9 cellular contexts compared by ENCODE assay signal in the genomic region with DNA sequence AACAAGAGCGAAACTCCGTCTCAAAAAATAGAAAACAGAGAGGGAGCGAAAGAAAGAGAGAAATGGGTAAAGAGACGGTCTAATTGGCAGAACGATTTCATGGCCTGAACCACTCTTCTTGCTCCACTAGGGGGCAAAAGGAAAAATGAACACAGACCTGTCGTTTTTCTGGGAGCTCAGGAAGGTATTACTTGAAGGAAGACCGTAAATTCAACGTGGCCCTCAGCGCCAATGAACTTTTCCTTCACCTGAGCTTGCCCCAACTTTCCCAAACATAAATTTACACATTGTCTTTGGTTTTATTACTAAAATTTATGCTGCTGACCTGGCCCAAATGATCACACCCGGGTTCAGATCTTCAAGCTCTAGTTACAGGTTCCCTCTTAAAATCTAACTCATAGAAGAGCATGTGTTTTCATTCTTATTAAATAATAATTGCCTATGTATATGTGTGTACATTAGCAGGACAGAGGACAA.
DNase-seq lines count a peak whose midpoint lies in the region; ATAC-seq, FAIRE-seq and TF ChIP-seq lines count a peak whose summit lies in the region.
"Had no signal": no experiment of that assay in that cellular context is flagged by ENCODE, and none has a peak within 500 bp of the region (broad histone marks: within the 10 kb centered on the region; RNA-seq: fewer than 3 reads in every experiment).

No MANE protein-coding gene starts in this region.

- H3K36me3 ChIP-seq in endodermal cell (ENCODE audit: control insufficient read depth, insufficient read depth, low read length) (no peaks in the 10 kb centered on the region), ovary (no peaks in the 10 kb centered on the region)

- no peak for TF ChIP-seq POLR2A in A549 (IDR thresholded peaks at IDR 0.05; ENCODE audit: low read length)
- no peak for TF ChIP-seq POLR2A in ovary (IDR thresholded peaks at IDR 0.05)
- TF ChIP-seq POLR2A in GM18505 (IDR thresholded peaks at IDR 0.05; ENCODE audit: borderline replicate concordance, extremely low read depth, insufficient read depth, insufficient read length), result no peak

- no peak for FAIRE-seq in A549 (lab: Jason Lieb, UNC)

- intact Hi-C loops in ovary (cut with DNase I), result no loop called here

- peak; percentile 70 to 76; a peak in 4 of 6 replicates for ATAC-seq in A549
- no peak for ATAC-seq in HG02678 (IDR thresholded peaks at IDR 0.05; ENCODE audit: unreplicated experiment)
- ATAC-seq in GM18505 (IDR thresholded peaks at IDR 0.05; ENCODE audit: unreplicated experiment), result no peak

- peak; percentile 60 to 66 for TF ChIP-seq RAD21 in A549 (conservative IDR thresholded peaks at IDR 0.05 in 1 of 2, IDR thresholded peaks at IDR 0.05 in 1 of 2)

- TF ChIP-seq EP300 in A549 (IDR thresholded peaks at IDR 0.05) (no peak), ovary (IDR thresholded peaks at IDR 0.05) (no peak)

- H3K4me3 ChIP-seq in A549 (no peak overlapping the region), GM12865 (ENCODE audit: low read depth, low read length) (no peak overlapping the region), endodermal cell (ENCODE audit: low read length) (no peak overlapping the region), ovary (no peak overlapping the region)

- no peaks in the 10 kb centered on the region for H3K27me3 Mint-ChIP-seq in endodermal cell (ENCODE audit: insufficient read depth)
- H3K27me3 Mint-ChIP-seq in neural crest cell (ENCODE audit: low read depth), result no peaks in the 10 kb centered on the region

- POLR2A ChIA-PET in A549 (lab: Yijun Ruan, JAX), result interaction anchor here (1.1 kb wide), 1 partner anchor 49 kb away, joined by 6 read pairs; no protein-coding TSS in a partner anchor

- H3K27me3 ChIP-seq in endodermal cell (ENCODE audit: control insufficient read depth, insufficient read depth, low read length, poor library complexity, severe bottlenecking) (no peaks in the 10 kb centered on the region), ovary (no peaks in the 10 kb centered on the region)

- TF ChIP-seq CTCF in A549 (IDR thresholded peaks at IDR 0.05) (peak; percentile 55), GM12865 (IDR thresholded peaks at IDR 0.05; ENCODE audit: insufficient read depth, low read depth, low read length, missing control alignments) (peak; percentile 66), endodermal cell (conservative IDR thresholded peaks at IDR 0.05) (peak; percentile 80), neural crest cell (conservative IDR thresholded peaks at IDR 0.05) (peak; percentile 74), ovary (IDR thresholded peaks at IDR 0.05) (peak in 1 of 3 donors; percentile 39)

- H3K27ac ChIP-seq in A549, result peak overlapping the region; percentile 23 to 72; a peak in 5 of 6 replicates
- no peak overlapping the region for H3K27ac ChIP-seq in endodermal cell (ENCODE audit: low read depth, low read length)
- no peak overlapping the region for H3K27ac ChIP-seq in ovary

- H3K4me2 ChIP-seq in A549, result peak overlapping the region; percentile 46

- H3K36me3 Mint-ChIP-seq in endodermal cell (ENCODE audit: low read depth), result no peaks in the 10 kb centered on the region
- no peaks in the 10 kb centered on the region for H3K36me3 Mint-ChIP-seq in neural crest cell (ENCODE audit: low read depth)

- H3K4me3 Mint-ChIP-seq in endodermal cell, result no peak overlapping the region
- H3K4me3 Mint-ChIP-seq in neural crest cell, result peak overlapping the region; percentile 16
- H3K4me3 Mint-ChIP-seq: dendritic cell treated with granulocyte-macrophage colony-stimulating factor and Interleukin-4, amounts not matched to agents 40 ng/mL and 50 ng/mL, for 4 days had no signal

- 52% methylated on average over 10 of the region's 10 CpGs for WGBS in A549 (ENCODE audit: missing lambda C conversion rate)
- WGBS in endodermal cell (ENCODE audit: insufficient coverage in 1 of 2, insufficient read length in 1 of 2), 2 experiments, result 49 to 66% methylated on average over 9 to 10 of the region's 10 CpGs
- 49 to 64% (median 52%) methylated on average over 10 of the region's 10 CpGs for WGBS in ovary, 3 donors

- CTCF ChIA-PET in A549 (lab: Yijun Ruan, JAX), result interaction anchor here (0.5 to 3.0 kb wide), 51 partner anchors 9 to 713 kb away, joined by 3 to 25 read pairs (median 4); no protein-coding TSS in a partner anchor

- peak; percentile 52 to 74 for DNase-seq in A549 (ENCODE audit: low read depth in 1 of 2, low spot score in 1 of 2)
- peak; percentile 32 for DNase-seq in GM12865 (ENCODE audit: low read depth)
- peak; percentile 55 for DNase-seq in NCI-H460 (ENCODE audit: extremely low read depth, low read depth)
- DNase-seq in endodermal cell, result peak; percentile 75
- peak; percentile 36 for DNase-seq in neural crest cell (ENCODE audit: low read depth, low spot score)
- DNase-seq in ovary, result no peak

- no peaks in the 10 kb centered on the region for H3K9me3 Mint-ChIP-seq in endodermal cell
- H3K9me3 Mint-ChIP-seq in neural crest cell, result no peaks in the 10 kb centered on the region
- H3K9me3 Mint-ChIP-seq: dendritic cell treated with granulocyte-macrophage colony-stimulating factor and Interleukin-4, amounts not matched to agents 40 ng/mL and 50 ng/mL, for 4 days had no signal

- H3K27ac Mint-ChIP-seq in endodermal cell (no peak overlapping the region), neural crest cell (ENCODE audit: unreplicated experiment) (no peak overlapping the region)
- H3K27ac Mint-ChIP-seq: dendritic cell treated with granulocyte-macrophage colony-stimulating factor and Interleukin-4, amounts not matched to agents 40 ng/mL and 50 ng/mL, for 4 days had no signal

- peaks cover 75% of the 10 kb centered on the region for H3K4me1 Mint-ChIP-seq in endodermal cell
- peaks cover 77% of the 10 kb centered on the region for H3K4me1 Mint-ChIP-seq in neural crest cell

- H3K4me1 ChIP-seq in A549 (peaks cover 63% of the 10 kb centered on the region), endodermal cell (ENCODE audit: control insufficient read depth, insufficient read depth, low read length) (peaks cover 25% of the 10 kb centered on the region), ovary (ENCODE audit: insufficient read depth) (peaks cover 6% of the 10 kb centered on the region)

- H3K9ac ChIP-seq in endodermal cell (ENCODE audit: extremely low read depth, low read length, poor library complexity, severe bottlenecking), result no peak overlapping the region

- no peaks in the 10 kb centered on the region for H3K9me3 ChIP-seq in A549
- no peaks in the 10 kb centered on the region for H3K9me3 ChIP-seq in endodermal cell (ENCODE audit: control insufficient read depth, low read length)
- no peaks in the 10 kb centered on the region for H3K9me3 ChIP-seq in ovary

TF ChIP-seq in A549, 52 proteins besides CTCF, POLR2A, EP300 and RAD21:
- TF ChIP-seq MAX (IDR thresholded peaks at IDR 0.05), result 0 out of 2 replicates have a peak, but pooled peaks have one; percentile 37
- TF ChIP-seq ESRRA (IDR thresholded peaks at IDR 0.05; ENCODE audit: borderline replicate concordance, low read length), result no peak
- TF ChIP-seq CEBPB (IDR thresholded peaks at IDR 0.05), result no peak
- TF ChIP-seq NFE2L2 (conservative IDR thresholded peaks at IDR 0.05; ENCODE audit: low read length), result no peak
- TF ChIP-seq EHMT2 (IDR thresholded peaks at IDR 0.05; ENCODE audit: low read depth), result no peak
- TF ChIP-seq JUNB (IDR thresholded peaks at IDR 0.05), result no peak
- no peak for TF ChIP-seq RNF2 (IDR thresholded peaks at IDR 0.05; ENCODE audit: borderline replicate concordance, low read depth)
- TF ChIP-seq KDM1A (IDR thresholded peaks at IDR 0.05; ENCODE audit: low read depth), result no peak
- TF ChIP-seq SMC3 (IDR thresholded peaks at IDR 0.05), result peak; percentile 64
- TF ChIP-seq NR3C1 (IDR thresholded peaks at IDR 0.05), result no peak
- no peak for TF ChIP-seq BHLHE40 (IDR thresholded peaks at IDR 0.05; ENCODE audit: low read depth, low read length)

Comparison
In these comparisons a context has a peak if more than half of its experiments do, and no peak if none do; other contexts are left out.
1. ATAC-seq: peak in A549 (2 of 2); none in HG02678 (single experiment) and GM18505 (single experiment).
2. DNase-seq: peak in A549 (2 of 2), GM12865 (single experiment), NCI-H460 (single experiment), endodermal cell (single experiment) and neural crest cell (single experiment); none in ovary (0 of 5).
3. H3K27ac ChIP-seq: peak in A549 (2 of 2); none in endodermal cell (single experiment) and ovary (0 of 2).